Comparison of ENCODE assay signal across 24 cellular contexts in genomic region chr6:168055696-168056489, GRCh38.
"Had no signal": no experiment of that assay in that cellular context is flagged by ENCODE, and none has a peak within 500 bp of the region (broad histone marks: within the 10 kb centered on the region; RNA-seq: fewer than 3 reads in every experiment).

No MANE protein-coding gene starts in this region.

- H3K27me3 ChIP-seq: pancreas, right lobe of liver, tibial nerve, uterus had no signal

- H3K4me2 ChIP-seq: smooth muscle cell had no signal

- H3K36me3 ChIP-seq: left ventricle myocardium inferior, pancreas, prostate gland, right lobe of liver, tibial nerve, uterus had no signal

- H3K4me3 ChIP-seq: left ventricle myocardium inferior, lung, mucosa of descending colon, pancreas, prostate gland, right lobe of liver, smooth muscle cell, tibial nerve, uterus had no signal

- ATAC-seq: mucosa of descending colon; naive thymus-derived CD4-positive, alpha-beta T cell; natural killer cell treated with Interleukin-12 subunit alpha and Interleukin-12 subunit beta and Interleukin-15 and Interleukin-18, amount 100 ng/mL, for 72 hours; pancreas; right lobe of liver; stimulated activated memory B cell treated with anti-CD40 and anti-IgM and Interleukin-4, amounts not matched to agents 10 μg/mL and 1 μg/mL and 100 μg/mL, for 72 hours had no signal

- H3K9me3 ChIP-seq: left ventricle myocardium inferior, mucosa of descending colon, pancreas, prostate gland, right lobe of liver, tibial nerve, uterus had no signal

- H3K27ac ChIP-seq: pancreas, prostate gland, right lobe of liver, tibial nerve, uterus had no signal

- H3K4me1 ChIP-seq: pancreas, prostate gland, right lobe of liver, uterus had no signal

- DNase-seq: hypothalamus; immature natural killer cell; midbrain; naive thymus-derived CD4-positive, alpha-beta T cell; nucleus accumbens; retina; stimulated activated CD4-positive, alpha-beta T cell treated with anti-CD3 and anti-CD28 coated beads, Interleukin-1b, Interleukin-23, amount 100 ng/mL, for 48 hours; stimulated activated CD4-positive, alpha-beta T cell treated with anti-CD3 and anti-CD28 coated beads, Interleukin-2, amount 100 ng/mL, for 48 hours; stimulated activated CD4-positive, alpha-beta T cell treated with anti-CD3 and anti-CD28 coated beads, Interleukin-4, amount 100 ng/mL, for 4 hours; stimulated activated CD8-positive, alpha-beta memory T cell treated with anti-CD3 and anti-CD28 coated beads, Interleukin-4, amount 100 ng/mL, for 48 hours; stimulated activated naive CD4-positive, alpha-beta T cell treated with Interleukin-2 at 50 U/mL for 16 hours; stimulated activated naive CD8-positive, alpha-beta T cell treated with anti-CD3 and anti-CD28 coated beads, Interleukin-15, amount 100 ng/mL, for 72 hours; substantia nigra; uterus had no signal
